In genomic region chr1:109229531-109230127, GRCh38 we compare ENCODE assay signal across 2 cellular contexts.
TF ChIP-seq lines count a peak whose summit lies in the region.

No MANE protein-coding gene starts in this region.

TF ChIP-seq in GM23338, 12 proteins besides CTCF, POLR2A, EP300 and RAD21 (continued from another document):
- TF ChIP-seq, protein P1, sequence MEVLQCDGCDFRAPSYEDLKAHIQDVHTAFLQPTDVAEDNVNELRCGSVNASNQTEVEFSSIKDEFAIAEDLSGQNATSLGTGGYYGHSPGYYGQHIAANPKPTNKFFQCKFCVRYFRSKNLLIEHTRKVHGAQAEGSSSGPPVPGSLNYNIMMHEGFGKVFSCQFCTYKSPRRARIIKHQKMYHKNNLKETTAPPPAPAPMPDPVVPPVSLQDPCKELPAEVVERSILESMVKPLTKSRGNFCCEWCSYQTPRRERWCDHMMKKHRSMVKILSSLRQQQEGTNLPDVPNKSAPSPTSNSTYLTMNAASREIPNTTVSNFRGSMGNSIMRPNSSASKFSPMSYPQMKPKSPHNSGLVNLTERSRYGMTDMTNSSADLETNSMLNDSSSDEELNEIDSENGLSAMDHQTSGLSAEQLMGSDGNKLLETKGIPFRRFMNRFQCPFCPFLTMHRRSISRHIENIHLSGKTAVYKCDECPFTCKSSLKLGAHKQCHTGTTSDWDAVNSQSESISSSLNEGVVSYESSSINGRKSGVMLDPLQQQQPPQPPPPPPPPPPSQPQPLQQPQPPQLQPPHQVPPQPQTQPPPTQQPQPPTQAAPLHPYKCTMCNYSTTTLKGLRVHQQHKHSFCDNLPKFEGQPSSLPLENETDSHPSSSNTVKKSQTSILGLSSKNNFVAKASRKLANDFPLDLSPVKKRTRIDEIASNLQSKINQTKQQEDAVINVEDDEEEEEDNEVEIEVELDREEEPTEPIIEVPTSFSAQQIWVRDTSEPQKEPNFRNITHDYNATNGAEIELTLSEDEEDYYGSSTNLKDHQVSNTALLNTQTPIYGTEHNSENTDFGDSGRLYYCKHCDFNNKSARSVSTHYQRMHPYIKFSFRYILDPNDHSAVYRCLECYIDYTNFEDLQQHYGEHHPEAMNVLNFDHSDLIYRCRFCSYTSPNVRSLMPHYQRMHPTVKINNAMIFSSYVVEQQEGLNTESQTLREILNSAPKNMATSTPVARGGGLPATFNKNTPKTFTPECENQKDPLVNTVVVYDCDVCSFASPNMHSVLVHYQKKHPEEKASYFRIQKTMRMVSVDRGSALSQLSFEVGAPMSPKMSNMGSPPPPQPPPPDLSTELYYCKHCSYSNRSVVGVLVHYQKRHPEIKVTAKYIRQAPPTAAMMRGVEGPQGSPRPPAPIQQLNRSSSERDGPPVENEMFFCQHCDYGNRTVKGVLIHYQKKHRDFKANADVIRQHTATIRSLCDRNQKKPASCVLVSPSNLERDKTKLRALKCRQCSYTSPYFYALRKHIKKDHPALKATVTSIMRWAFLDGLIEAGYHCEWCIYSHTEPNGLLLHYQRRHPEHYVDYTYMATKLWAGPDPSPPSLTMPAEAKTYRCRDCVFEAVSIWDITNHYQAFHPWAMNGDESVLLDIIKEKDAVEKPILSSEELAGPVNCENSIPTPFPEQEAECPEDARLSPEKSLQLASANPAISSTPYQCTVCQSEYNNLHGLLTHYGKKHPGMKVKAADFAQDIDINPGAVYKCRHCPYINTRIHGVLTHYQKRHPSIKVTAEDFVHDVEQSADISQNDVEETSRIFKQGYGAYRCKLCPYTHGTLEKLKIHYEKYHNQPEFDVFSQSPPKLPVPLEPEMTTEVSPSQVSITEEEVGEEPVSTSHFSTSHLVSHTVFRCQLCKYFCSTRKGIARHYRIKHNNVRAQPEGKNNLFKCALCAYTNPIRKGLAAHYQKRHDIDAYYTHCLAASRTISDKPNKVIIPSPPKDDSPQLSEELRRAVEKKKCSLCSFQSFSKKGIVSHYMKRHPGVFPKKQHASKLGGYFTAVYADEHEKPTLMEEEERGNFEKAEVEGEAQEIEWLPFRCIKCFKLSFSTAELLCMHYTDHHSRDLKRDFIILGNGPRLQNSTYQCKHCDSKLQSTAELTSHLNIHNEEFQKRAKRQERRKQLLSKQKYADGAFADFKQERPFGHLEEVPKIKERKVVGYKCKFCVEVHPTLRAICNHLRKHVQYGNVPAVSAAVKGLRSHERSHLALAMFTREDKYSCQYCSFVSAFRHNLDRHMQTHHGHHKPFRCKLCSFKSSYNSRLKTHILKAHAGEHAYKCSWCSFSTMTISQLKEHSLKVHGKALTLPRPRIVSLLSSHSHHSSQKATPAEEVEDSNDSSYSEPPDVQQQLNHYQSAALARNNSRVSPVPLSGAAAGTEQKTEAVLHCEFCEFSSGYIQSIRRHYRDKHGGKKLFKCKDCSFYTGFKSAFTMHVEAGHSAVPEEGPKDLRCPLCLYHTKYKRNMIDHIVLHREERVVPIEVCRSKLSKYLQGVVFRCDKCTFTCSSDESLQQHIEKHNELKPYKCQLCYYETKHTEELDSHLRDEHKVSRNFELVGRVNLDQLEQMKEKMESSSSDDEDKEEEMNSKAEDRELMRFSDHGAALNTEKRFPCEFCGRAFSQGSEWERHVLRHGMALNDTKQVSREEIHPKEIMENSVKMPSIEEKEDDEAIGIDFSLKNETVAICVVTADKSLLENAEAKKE (CRISPR knock-in tag; IDR thresholded peaks at IDR 0.05): peak; percentile 52; the same call in 1 of the 2 replicates

TF ChIP-seq in SK-N-SH treated with all-trans-retinoic acid at 6 μM for 48 hours, 23 proteins besides CTCF, POLR2A, EP300 and RAD21 (continued from another document):
- TF ChIP-seq ISL1 (CRISPR knock-in tag; IDR thresholded peaks at IDR 0.05) (no peak), TSHZ2 (CRISPR knock-in tag; IDR thresholded peaks at IDR 0.05) (no peak), CSRNP3 (CRISPR knock-in tag; IDR thresholded peaks at IDR 0.05) (no peak), ESRRG (CRISPR knock-in tag; IDR thresholded peaks at IDR 0.05) (no peak), ZFP30 (CRISPR knock-in tag; IDR thresholded peaks at IDR 0.05) (no peak), ZNF70 (CRISPR knock-in tag; IDR thresholded peaks at IDR 0.05) (no peak), OSR1 (CRISPR knock-in tag; IDR thresholded peaks at IDR 0.05) (no peak), ZNF8 (CRISPR knock-in tag; IDR thresholded peaks at IDR 0.05) (no peak), CSDC2 (CRISPR knock-in tag; IDR thresholded peaks at IDR 0.05) (no peak), PPARA (CRISPR knock-in tag; IDR thresholded peaks at IDR 0.05; ENCODE audit: borderline replicate concordance) (no peak)
- TF ChIP-seq, protein P2, sequence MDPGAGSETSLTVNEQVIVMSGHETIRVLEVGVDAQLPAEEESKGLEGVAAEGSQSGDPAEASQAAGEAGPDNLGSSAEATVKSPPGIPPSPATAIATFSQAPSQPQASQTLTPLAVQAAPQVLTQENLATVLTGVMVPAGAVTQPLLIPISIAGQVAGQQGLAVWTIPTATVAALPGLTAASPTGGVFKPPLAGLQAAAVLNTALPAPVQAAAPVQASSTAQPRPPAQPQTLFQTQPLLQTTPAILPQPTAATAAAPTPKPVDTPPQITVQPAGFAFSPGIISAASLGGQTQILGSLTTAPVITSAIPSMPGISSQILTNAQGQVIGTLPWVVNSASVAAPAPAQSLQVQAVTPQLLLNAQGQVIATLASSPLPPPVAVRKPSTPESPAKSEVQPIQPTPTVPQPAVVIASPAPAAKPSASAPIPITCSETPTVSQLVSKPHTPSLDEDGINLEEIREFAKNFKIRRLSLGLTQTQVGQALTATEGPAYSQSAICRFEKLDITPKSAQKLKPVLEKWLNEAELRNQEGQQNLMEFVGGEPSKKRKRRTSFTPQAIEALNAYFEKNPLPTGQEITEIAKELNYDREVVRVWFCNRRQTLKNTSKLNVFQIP (CRISPR knock-in tag; IDR thresholded peaks at IDR 0.05; ENCODE audit: borderline replicate concordance, low read depth): no peak
TF ChIP-seq in SK-N-SH treated with all-trans-retinoic acid at 6 μM for 48 hours: peak in this region for 0.
